11 cellular contexts compared by ENCODE assay signal in genomic region chr2:64338910-64339500, GRCh38.
A peak's percentile ranks its signal among the peaks of the same experiment; 100 is the strongest.
DNase-seq lines count a peak whose midpoint lies in the region; ATAC-seq and TF ChIP-seq lines count a peak whose summit lies in the region.
"Had no signal": no experiment of that assay in that cellular context is flagged by ENCODE, and none has a peak within 500 bp of the region (broad histone marks: within the 10 kb centered on the region; RNA-seq: fewer than 3 reads in every experiment).

No MANE protein-coding gene starts in this region.

- no peaks in the 10 kb centered on the region for H3K4me1 Mint-ChIP-seq in activated CD4-positive, alpha-beta T cell treated with anti-CD3 and anti-CD28 coated beads for 36 hours
- H3K4me1 Mint-ChIP-seq: activated B cell treated with CpG ODN at 0.5 μM for 24 hours had no signal

- H3K4me1 ChIP-seq in psoas muscle, result no peaks in the 10 kb centered on the region

- no peaks in the 10 kb centered on the region for H3K36me3 Mint-ChIP-seq in activated CD4-positive, alpha-beta T cell treated with anti-CD3 and anti-CD28 coated beads for 36 hours (ENCODE audit: low read depth)

- CTCF ChIA-PET in activated CD4-positive, alpha-beta T cell treated with anti-CD3 and anti-CD28 coated beads for 36 hours (lab: Charles Lee), result interaction anchor here (0.9 to 4.8 kb wide), 2 partner anchors 8 to 9 kb away, joined by 3 to 24 read pairs; no protein-coding TSS in a partner anchor

- H3K4me3 ChIP-seq in psoas muscle, result no peak overlapping the region

- WGBS in psoas muscle, 3 donors, result 82 to 85% (median 84%) methylated on average over 5 of the region's 5 CpGs

- no peak overlapping the region for H3K27ac Mint-ChIP-seq in activated CD4-positive, alpha-beta T cell treated with anti-CD3 and anti-CD28 coated beads for 36 hours
- H3K27ac Mint-ChIP-seq: activated B cell treated with CpG ODN at 0.5 μM for 24 hours had no signal

- H3K36me3 ChIP-seq in psoas muscle (ENCODE audit: insufficient read depth in 1 of 2, low read depth in 1 of 2), result no peaks in the 10 kb centered on the region

- H3K9me3 Mint-ChIP-seq in activated CD4-positive, alpha-beta T cell treated with anti-CD3 and anti-CD28 coated beads for 36 hours (ENCODE audit: low read depth), result no peaks in the 10 kb centered on the region
- H3K9me3 Mint-ChIP-seq: activated B cell treated with CpG ODN at 0.5 μM for 24 hours had no signal

- H3K4me3 Mint-ChIP-seq in activated CD4-positive, alpha-beta T cell treated with anti-CD3 and anti-CD28 coated beads for 36 hours, result no peak overlapping the region
- H3K4me3 Mint-ChIP-seq: activated B cell treated with CpG ODN at 0.5 μM for 24 hours had no signal

- H3K27me3 ChIP-seq in psoas muscle (ENCODE audit: insufficient read depth in 3 of 3, low read length in 2 of 3), result no peaks in the 10 kb centered on the region

- TF ChIP-seq CTCF in GM10266 (IDR thresholded peaks at IDR 0.05; ENCODE audit: control insufficient read depth, insufficient read depth, low read depth, missing control alignments) (no peak), psoas muscle (IDR thresholded peaks at IDR 0.05) (no peak)

- H3K27me3 Mint-ChIP-seq in activated CD4-positive, alpha-beta T cell treated with anti-CD3 and anti-CD28 coated beads for 36 hours, result no peaks in the 10 kb centered on the region

- intact Hi-C loops in activated CD4-positive, alpha-beta T cell treated with anti-CD3 and anti-CD28 coated beads for 36 hours (cut with DNase I, micrococcal nuclease), result no loop called here
- intact Hi-C loops in psoas muscle (cut with DNase I), result loop anchor here in 1 of 2 donors (10.0 kb wide), 1 partner anchor 526 kb away; no protein-coding TSS in a partner anchor

- no peaks in the 10 kb centered on the region for H3K9me3 ChIP-seq in psoas muscle

- POLR2A ChIA-PET in activated CD4-positive, alpha-beta T cell treated with anti-CD3 and anti-CD28 coated beads for 36 hours (lab: Charles Lee), result no interaction called here

- no peak overlapping the region for H3K27ac ChIP-seq in psoas muscle

- ATAC-seq in activated CD4-positive, alpha-beta T cell treated with anti-CD3 and anti-CD28 coated beads for 36 hours, result peak; percentile 72
- no peak for ATAC-seq in psoas muscle

- DNase-seq in activated CD4-positive, alpha-beta T cell treated with anti-CD3 and anti-CD28 coated beads for 36 hours, result peak; percentile 25
- no peak for DNase-seq in activated CD4-positive, alpha-beta T cell treated with anti-CD3 and anti-CD28 coated beads, Interleukin-2, amount 50 U/mL, for 1 hour
- peak; percentile 13 for DNase-seq in NCI-H226
- peak; percentile 92 for DNase-seq in astrocyte of the hippocampus (ENCODE audit: low read depth, low spot score)
- DNase-seq in stimulated activated CD8-positive, alpha-beta memory T cell treated with anti-CD3 and anti-CD28 coated beads, Interleukin-12 subunit alpha, Interleukin-12 subunit beta, amount 100 ng/mL, for 1 hour (ENCODE audit: low read depth), result peak; percentile 17
- no peak for DNase-seq in GM10266 (ENCODE audit: extremely low spot score)
- DNase-seq in psoas muscle, result no peak
- no peak for DNase-seq in stimulated activated CD4-positive, alpha-beta T cell treated with anti-CD3 and anti-CD28 coated beads, Interleukin-12 subunit alpha, Interleukin-12 subunit beta, amount 100 ng/mL, for 4 hours
- DNase-seq: activated B cell treated with CpG ODN at 0.5 μM for 24 hours, midbrain, small intestine had no signal

Comparison
In these comparisons a context has a peak if more than half of its experiments do, and no peak if none do; other contexts are left out.
1. DNase-seq: peak in activated CD4-positive, alpha-beta T cell treated with anti-CD3 and anti-CD28 coated beads for 36 hours (single experiment), NCI-H226 (single experiment), astrocyte of the hippocampus (single experiment) and stimulated activated CD8-positive, alpha-beta memory T cell treated with anti-CD3 and anti-CD28 coated beads, Interleukin-12 subunit alpha, Interleukin-12 subunit beta, amount 100 ng/mL, for 1 hour (single experiment); none in activated CD4-positive, alpha-beta T cell treated with anti-CD3 and anti-CD28 coated beads, Interleukin-2, amount 50 U/mL, for 1 hour (single experiment), GM10266 (single experiment), psoas muscle (0 of 2) and stimulated activated CD4-positive, alpha-beta T cell treated with anti-CD3 and anti-CD28 coated beads, Interleukin-12 subunit alpha, Interleukin-12 subunit beta, amount 100 ng/mL, for 4 hours (single experiment).